8 cellular contexts compared by ENCODE assay signal in genomic region chr17:6639651-6640535, GRCh38. TPM values are rescaled to one million over a fixed set of nuclear protein-coding genes. Genes with fewer than 3 reads are reported as not detected.
A peak's percentile ranks its signal among the peaks of the same experiment; 100 is the strongest.
DNase-seq lines count a peak whose midpoint lies in the region; ATAC-seq and TF ChIP-seq lines count a peak whose summit lies in the region.

No MANE protein-coding gene starts in this region.

- DNase-seq in HEK293T (ENCODE audit: extremely low spot score) (peak; percentile 40), Peyer's patch (peak; percentile 27 to 69 (median 58)), cardiac fibroblast (ENCODE audit: low read depth in 2 of 2) (peak; percentile 51 to 52), kidney glomerular epithelial cell (lab: John Stamatoyannopoulos, UW) (peak; percentile 56), activated gamma-delta T cell (lab: John Stamatoyannopoulos, UW) (no peak)

- peaks cover 10% of the 10 kb centered on the region; the same call in 1 of the 2 replicates for H4K20me1 ChIP-seq in DOHH2 (ENCODE audit: control insufficient read depth, insufficient read depth, low read depth, low read length)

- TF ChIP-seq POLR2A in Peyer's patch (IDR thresholded peaks at IDR 0.05): no peak
- no peak for TF ChIP-seq POLR2A in GM18505 (IDR thresholded peaks at IDR 0.05; ENCODE audit: borderline replicate concordance, extremely low read depth, insufficient read depth, insufficient read length)

- peaks cover 41% of the 10 kb centered on the region for H3K36me3 ChIP-seq in DOHH2 (ENCODE audit: control insufficient read depth, low read length)
- peaks cover 0 to 23% (median 0%) of the 10 kb centered on the region in 3 donors for H3K36me3 ChIP-seq in Peyer's patch

- peak overlapping the region; percentile 96 for H3K4me3 Mint-ChIP-seq in stimulated activated memory B cell treated with anti-CD40 and anti-IgM and Interleukin-4, amounts not matched to agents 10 μg/mL and 1 μg/mL and 100 μg/mL, for 72 hours

- no peaks in the 10 kb centered on the region for H3K9me2 ChIP-seq in DOHH2 (replicated peaks; ENCODE audit: control insufficient read depth, low read length)

- H3K27ac Mint-ChIP-seq in stimulated activated memory B cell treated with anti-CD40 and anti-IgM and Interleukin-4, amounts not matched to agents 10 μg/mL and 1 μg/mL and 100 μg/mL, for 72 hours: peak overlapping the region; percentile 92

- peak overlapping the region; percentile 91 for H3K4me2 ChIP-seq in DOHH2 (ENCODE audit: low read length)

- H3K4me1 Mint-ChIP-seq in stimulated activated memory B cell treated with anti-CD40 and anti-IgM and Interleukin-4, amounts not matched to agents 10 μg/mL and 1 μg/mL and 100 μg/mL, for 72 hours: peaks cover 60% of the 10 kb centered on the region

- CTCF ChIA-PET in HEK293T (lab: Yijun Ruan, JAX): no interaction called here

- peaks cover 12% of the 10 kb centered on the region; the same call in 1 of the 2 replicates for H3F3A ChIP-seq in DOHH2 (ENCODE audit: control insufficient read depth, insufficient read depth)

- H3K4me3 ChIP-seq in DOHH2 (ENCODE audit: low read length): peak overlapping the region; percentile 98
- H3K4me3 ChIP-seq in Peyer's patch: peak overlapping the region; percentile 56 to 87 (median 76)
- peak overlapping the region; percentile 97 to 99 for H3K4me3 ChIP-seq in cardiac fibroblast (replicated peaks in 1 of 2; ENCODE audit: low read depth in 2 of 2, low read length in 2 of 2)

- no peak for TF ChIP-seq CTCF in DOHH2 (IDR thresholded peaks at IDR 0.05; ENCODE audit: low read depth, low read length, poor library complexity, severe bottlenecking)
- no peak for TF ChIP-seq CTCF in Peyer's patch (IDR thresholded peaks at IDR 0.05)
- TF ChIP-seq CTCF in cardiac fibroblast (IDR thresholded peaks at IDR 0.05; ENCODE audit: low read depth, low read length): no peak

- H3K9me3 ChIP-seq in DOHH2 (ENCODE audit: control insufficient read depth, insufficient read depth, low read length): no peaks in the 10 kb centered on the region
- H3K9me3 ChIP-seq in Peyer's patch: no peaks in the 10 kb centered on the region

- H3K36me3 Mint-ChIP-seq in stimulated activated memory B cell treated with anti-CD40 and anti-IgM and Interleukin-4, amounts not matched to agents 10 μg/mL and 1 μg/mL and 100 μg/mL, for 72 hours: peaks cover 11% of the 10 kb centered on the region

- H3K9me3 Mint-ChIP-seq in stimulated activated memory B cell treated with anti-CD40 and anti-IgM and Interleukin-4, amounts not matched to agents 10 μg/mL and 1 μg/mL and 100 μg/mL, for 72 hours: no peaks in the 10 kb centered on the region

- H3K27me3 ChIP-seq in DOHH2 (ENCODE audit: control insufficient read depth, low read length) (no peaks in the 10 kb centered on the region), Peyer's patch (no peaks in the 10 kb centered on the region)

- POLR2A ChIA-PET in HEK293T (lab: Yijun Ruan, JAX): interaction anchor here (0.5 to 2.7 kb wide), 5 partner anchors 10 to 1154 kb away, joined by 3 to 9 read pairs (median 3); partner anchors contain the start of genes C17orf100, DERL2, MED31 and MIS12

- peak; percentile 50 for ATAC-seq in stimulated activated memory B cell treated with anti-CD40 and anti-IgM and Interleukin-4, amounts not matched to agents 10 μg/mL and 1 μg/mL and 100 μg/mL, for 72 hours
- no peak for ATAC-seq in GM18505 (IDR thresholded peaks at IDR 0.05; ENCODE audit: unreplicated experiment)

- peak overlapping the region; percentile 77 for H3K27ac ChIP-seq in DOHH2 (ENCODE audit: low read depth, low read length)
- H3K27ac ChIP-seq in Peyer's patch: peak overlapping the region; percentile 85 to 89 (median 85)

- H3K79me2 ChIP-seq in DOHH2 (ENCODE audit: control insufficient read depth, low read length): peaks cover 69% of the 10 kb centered on the region

- no peaks in the 10 kb centered on the region for H3K27me3 Mint-ChIP-seq in stimulated activated memory B cell treated with anti-CD40 and anti-IgM and Interleukin-4, amounts not matched to agents 10 μg/mL and 1 μg/mL and 100 μg/mL, for 72 hours

- peaks cover 30% of the 10 kb centered on the region for H3K4me1 ChIP-seq in DOHH2 (ENCODE audit: control insufficient read depth, low read length)
- H3K4me1 ChIP-seq in Peyer's patch: peaks cover 5 to 27% (median 11%) of the 10 kb centered on the region in 4 donors

TF ChIP-seq in HEK293T, 16 proteins besides CTCF, POLR2A, EP300 and RAD21:
- no peak for TF ChIP-seq TARDBP (IDR thresholded peaks at IDR 0.05)
- TF ChIP-seq HDGF (IDR thresholded peaks at IDR 0.05; ENCODE audit: borderline replicate concordance): no peak
- no peak for TF ChIP-seq ZNF384 (IDR thresholded peaks at IDR 0.05)
- no peak for TF ChIP-seq ELF4 (IDR thresholded peaks at IDR 0.05)
- TF ChIP-seq FOXA1 (IDR thresholded peaks at IDR 0.05): no peak
- no peak for TF ChIP-seq LEF1 (IDR thresholded peaks at IDR 0.05; ENCODE audit: borderline replicate concordance)
- TF ChIP-seq FOXK2 (IDR thresholded peaks at IDR 0.05): no peak
- TF ChIP-seq PKNOX1 (IDR thresholded peaks at IDR 0.05): no peak
- no peak for TF ChIP-seq CTBP1 (IDR thresholded peaks at IDR 0.05; ENCODE audit: borderline replicate concordance)
- TF ChIP-seq SUZ12 (IDR thresholded peaks at IDR 0.05): no peak
- TF ChIP-seq NFRKB (IDR thresholded peaks at IDR 0.05): no peak
- no peak for TF ChIP-seq SP1 (IDR thresholded peaks at IDR 0.05)
- no peak for TF ChIP-seq L3MBTL2 (conservative IDR thresholded peaks at IDR 0.05)
- no peak for TF ChIP-seq BHLHE40 (IDR thresholded peaks at IDR 0.05; ENCODE audit: borderline replicate concordance)
- no peak for TF ChIP-seq ARNT (IDR thresholded peaks at IDR 0.05)
- no peak for TF ChIP-seq FOXM1 (IDR thresholded peaks at IDR 0.05; ENCODE audit: borderline replicate concordance)
TF ChIP-seq in HEK293T: peak in this region for 0.

RNA-seq across cellular contexts. Expression of gene KIAA0753, which starts 0.6 kb away (rescaled TPM):
- 10 to 100 TPM; 14.7 to 36.3 (median 23.3) TPM for total RNA-seq in Peyer's patch

RNA-seq across cellular contexts. Expression of gene TXNDC17, which starts 1.0 kb away (rescaled TPM):
- total RNA-seq in Peyer's patch: 100 to 1,000 TPM in 3 of 4 donors, 10 to 100 TPM in 1; 73.9 to 192 (median 149) TPM

RNA-seq across cellular contexts. Expression of gene MED31, which starts 11.5 kb away (rescaled TPM):
- 1 to 10 TPM; 2.0 to 4.9 (median 3.1) TPM for total RNA-seq in Peyer's patch

RNA-seq across cellular contexts. Expression of gene C17orf100, which starts 11.7 kb away (rescaled TPM):
- total RNA-seq in Peyer's patch: 10 to 100 TPM in 1 of 4 donors, 1 to 10 TPM in 3; 2.3 to 16.5 (median 3.1) TPM
